ENCODE assay signal across 7 cellular contexts in genomic region chr2:60484080-60484737, GRCh38.
A peak's percentile ranks its signal among the peaks of the same experiment; 100 is the strongest.
DNase-seq lines count a peak whose midpoint lies in the region; ATAC-seq and TF ChIP-seq lines count a peak whose summit lies in the region.

No MANE protein-coding gene starts in this region.

- H3K4me3 ChIP-seq in OCI-LY3 (ENCODE audit: low read length): peak overlapping the region; percentile 54
- H3K4me3 ChIP-seq in spleen: peak overlapping the region in 2 of 8 donors; percentile 1 to 48
- H3K4me3 ChIP-seq in esophagus squamous epithelium: no peak overlapping the region

- H2AFZ ChIP-seq in OCI-LY3 (ENCODE audit: low read depth, low read length): no peak overlapping the region

- no peaks in the 10 kb centered on the region for H3K27me3 ChIP-seq in OCI-LY3 (ENCODE audit: low read depth, low read length)
- no peaks in the 10 kb centered on the region for H3K27me3 ChIP-seq in spleen (replicated peaks in 1 of 7)
- H3K27me3 ChIP-seq in esophagus squamous epithelium: no peaks in the 10 kb centered on the region

- H3K9me3 ChIP-seq in OCI-LY3 (ENCODE audit: insufficient read depth, low read length) (no peaks in the 10 kb centered on the region), spleen (no peaks in the 10 kb centered on the region), esophagus squamous epithelium (no peaks in the 10 kb centered on the region)

- peak overlapping the region; percentile 80 for H3K4me2 ChIP-seq in OCI-LY3 (ENCODE audit: low read length)

- H3K79me2 ChIP-seq in OCI-LY3 (ENCODE audit: low read length): peaks cover 100% of the 10 kb centered on the region

- intact Hi-C loops in left ventricle myocardium superior (cut with micrococcal nuclease): no loop called here
- intact Hi-C loops in spleen (cut with DNase I; ENCODE audit: low total_unique reads): no loop called here
- intact Hi-C loops in esophagus squamous epithelium (cut with DNase I): no loop called here

- TF ChIP-seq CTCF in OCI-LY3 (IDR thresholded peaks at IDR 0.05; ENCODE audit: low read depth, low read length) (no peak), spleen (IDR thresholded peaks at IDR 0.05 in 8 of 11, conservative IDR thresholded peaks at IDR 0.05 in 3 of 11) (no peak), esophagus squamous epithelium (IDR thresholded peaks at IDR 0.05) (no peak)

- peak; percentile 37 for ATAC-seq in GM21360 (IDR thresholded peaks at IDR 0.05; ENCODE audit: unreplicated experiment)
- peak; percentile 50 for ATAC-seq in left ventricle myocardium superior
- no peak for ATAC-seq in HG02870 (IDR thresholded peaks at IDR 0.05; ENCODE audit: unreplicated experiment)
- no peak for ATAC-seq in HG02571 (IDR thresholded peaks at IDR 0.05; ENCODE audit: unreplicated experiment)

- peaks cover 68% of the 10 kb centered on the region for H3K36me3 ChIP-seq in OCI-LY3 (replicated peaks; ENCODE audit: low read depth, low read length)
- H3K36me3 ChIP-seq in spleen: peaks cover 0 to 4% (median 0%) of the 10 kb centered on the region in 6 donors
- H3K36me3 ChIP-seq in esophagus squamous epithelium: peaks cover 0 to 9% (median 0%) of the 10 kb centered on the region in 3 donors

- H3K27ac ChIP-seq in OCI-LY3 (ENCODE audit: low read length): peak overlapping the region; percentile 86
- peak overlapping the region in 7 of 8 donors; percentile 47 to 87 (median 74) for H3K27ac ChIP-seq in spleen
- H3K27ac ChIP-seq in esophagus squamous epithelium: peak overlapping the region in 1 of 4 donors; percentile 20

- H3K4me1 ChIP-seq in OCI-LY3 (ENCODE audit: low read length) (peaks cover 100% of the 10 kb centered on the region), spleen (peaks cover 11 to 100% (median 64%) of the 10 kb centered on the region in 6 donors), esophagus squamous epithelium (peaks cover 3 to 55% (median 11%) of the 10 kb centered on the region in 3 donors)

- peaks cover 88% of the 10 kb centered on the region for H4K20me1 ChIP-seq in OCI-LY3 (ENCODE audit: insufficient read depth, low read length)

- H3K9ac ChIP-seq in OCI-LY3 (ENCODE audit: low read length): peak overlapping the region; percentile 49

- no peak for DNase-seq in left ventricle myocardium superior
- no peak for DNase-seq in spleen
- no peak for DNase-seq in esophagus squamous epithelium (lab: John Stamatoyannopoulos, UW)

- TF ChIP-seq POLR2A in spleen (IDR thresholded peaks at IDR 0.05) (no peak), esophagus squamous epithelium (IDR thresholded peaks at IDR 0.05) (no peak)

- WGBS in spleen, 5 donors: 14 to 19% (median 14%) methylated on average over 11 of the region's 11 CpGs
- 49 to 51% methylated on average over 10 to 11 of the region's 11 CpGs for WGBS in esophagus squamous epithelium, 2 donors

Comparison
In these comparisons a context has a peak if more than half of its experiments do, and no peak if none do; other contexts are left out.
1. ATAC-seq: peak in GM21360 (single experiment) and left ventricle myocardium superior (single experiment); none in HG02870 (single experiment) and HG02571 (single experiment).